Comparison of ENCODE assay signal across 2 cellular contexts in genomic region chr12:113820842-113821241, GRCh38.
TF ChIP-seq lines count a peak whose summit lies in the region.

No MANE protein-coding gene starts in this region.

TF ChIP-seq in GM23338, 12 proteins besides CTCF, POLR2A, EP300 and RAD21:
- TF ChIP-seq ZNF331 (CRISPR knock-in tag; IDR thresholded peaks at IDR 0.05; ENCODE audit: low read depth), result no peak
- no peak for TF ChIP-seq ZNF114 (CRISPR knock-in tag; IDR thresholded peaks at IDR 0.05)
- no peak for TF ChIP-seq NANOG (IDR thresholded peaks at IDR 0.05; ENCODE audit: borderline replicate concordance)
- TF ChIP-seq ETS1 (IDR thresholded peaks at IDR 0.05), result no peak
- TF ChIP-seq, protein P1, sequence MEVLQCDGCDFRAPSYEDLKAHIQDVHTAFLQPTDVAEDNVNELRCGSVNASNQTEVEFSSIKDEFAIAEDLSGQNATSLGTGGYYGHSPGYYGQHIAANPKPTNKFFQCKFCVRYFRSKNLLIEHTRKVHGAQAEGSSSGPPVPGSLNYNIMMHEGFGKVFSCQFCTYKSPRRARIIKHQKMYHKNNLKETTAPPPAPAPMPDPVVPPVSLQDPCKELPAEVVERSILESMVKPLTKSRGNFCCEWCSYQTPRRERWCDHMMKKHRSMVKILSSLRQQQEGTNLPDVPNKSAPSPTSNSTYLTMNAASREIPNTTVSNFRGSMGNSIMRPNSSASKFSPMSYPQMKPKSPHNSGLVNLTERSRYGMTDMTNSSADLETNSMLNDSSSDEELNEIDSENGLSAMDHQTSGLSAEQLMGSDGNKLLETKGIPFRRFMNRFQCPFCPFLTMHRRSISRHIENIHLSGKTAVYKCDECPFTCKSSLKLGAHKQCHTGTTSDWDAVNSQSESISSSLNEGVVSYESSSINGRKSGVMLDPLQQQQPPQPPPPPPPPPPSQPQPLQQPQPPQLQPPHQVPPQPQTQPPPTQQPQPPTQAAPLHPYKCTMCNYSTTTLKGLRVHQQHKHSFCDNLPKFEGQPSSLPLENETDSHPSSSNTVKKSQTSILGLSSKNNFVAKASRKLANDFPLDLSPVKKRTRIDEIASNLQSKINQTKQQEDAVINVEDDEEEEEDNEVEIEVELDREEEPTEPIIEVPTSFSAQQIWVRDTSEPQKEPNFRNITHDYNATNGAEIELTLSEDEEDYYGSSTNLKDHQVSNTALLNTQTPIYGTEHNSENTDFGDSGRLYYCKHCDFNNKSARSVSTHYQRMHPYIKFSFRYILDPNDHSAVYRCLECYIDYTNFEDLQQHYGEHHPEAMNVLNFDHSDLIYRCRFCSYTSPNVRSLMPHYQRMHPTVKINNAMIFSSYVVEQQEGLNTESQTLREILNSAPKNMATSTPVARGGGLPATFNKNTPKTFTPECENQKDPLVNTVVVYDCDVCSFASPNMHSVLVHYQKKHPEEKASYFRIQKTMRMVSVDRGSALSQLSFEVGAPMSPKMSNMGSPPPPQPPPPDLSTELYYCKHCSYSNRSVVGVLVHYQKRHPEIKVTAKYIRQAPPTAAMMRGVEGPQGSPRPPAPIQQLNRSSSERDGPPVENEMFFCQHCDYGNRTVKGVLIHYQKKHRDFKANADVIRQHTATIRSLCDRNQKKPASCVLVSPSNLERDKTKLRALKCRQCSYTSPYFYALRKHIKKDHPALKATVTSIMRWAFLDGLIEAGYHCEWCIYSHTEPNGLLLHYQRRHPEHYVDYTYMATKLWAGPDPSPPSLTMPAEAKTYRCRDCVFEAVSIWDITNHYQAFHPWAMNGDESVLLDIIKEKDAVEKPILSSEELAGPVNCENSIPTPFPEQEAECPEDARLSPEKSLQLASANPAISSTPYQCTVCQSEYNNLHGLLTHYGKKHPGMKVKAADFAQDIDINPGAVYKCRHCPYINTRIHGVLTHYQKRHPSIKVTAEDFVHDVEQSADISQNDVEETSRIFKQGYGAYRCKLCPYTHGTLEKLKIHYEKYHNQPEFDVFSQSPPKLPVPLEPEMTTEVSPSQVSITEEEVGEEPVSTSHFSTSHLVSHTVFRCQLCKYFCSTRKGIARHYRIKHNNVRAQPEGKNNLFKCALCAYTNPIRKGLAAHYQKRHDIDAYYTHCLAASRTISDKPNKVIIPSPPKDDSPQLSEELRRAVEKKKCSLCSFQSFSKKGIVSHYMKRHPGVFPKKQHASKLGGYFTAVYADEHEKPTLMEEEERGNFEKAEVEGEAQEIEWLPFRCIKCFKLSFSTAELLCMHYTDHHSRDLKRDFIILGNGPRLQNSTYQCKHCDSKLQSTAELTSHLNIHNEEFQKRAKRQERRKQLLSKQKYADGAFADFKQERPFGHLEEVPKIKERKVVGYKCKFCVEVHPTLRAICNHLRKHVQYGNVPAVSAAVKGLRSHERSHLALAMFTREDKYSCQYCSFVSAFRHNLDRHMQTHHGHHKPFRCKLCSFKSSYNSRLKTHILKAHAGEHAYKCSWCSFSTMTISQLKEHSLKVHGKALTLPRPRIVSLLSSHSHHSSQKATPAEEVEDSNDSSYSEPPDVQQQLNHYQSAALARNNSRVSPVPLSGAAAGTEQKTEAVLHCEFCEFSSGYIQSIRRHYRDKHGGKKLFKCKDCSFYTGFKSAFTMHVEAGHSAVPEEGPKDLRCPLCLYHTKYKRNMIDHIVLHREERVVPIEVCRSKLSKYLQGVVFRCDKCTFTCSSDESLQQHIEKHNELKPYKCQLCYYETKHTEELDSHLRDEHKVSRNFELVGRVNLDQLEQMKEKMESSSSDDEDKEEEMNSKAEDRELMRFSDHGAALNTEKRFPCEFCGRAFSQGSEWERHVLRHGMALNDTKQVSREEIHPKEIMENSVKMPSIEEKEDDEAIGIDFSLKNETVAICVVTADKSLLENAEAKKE (CRISPR knock-in tag; IDR thresholded peaks at IDR 0.05), result no peak
- no peak for TF ChIP-seq EZH2phosphoT487 (IDR thresholded peaks at IDR 0.05; ENCODE audit: unreplicated experiment)
- TF ChIP-seq STAT1 (IDR thresholded peaks at IDR 0.05; ENCODE audit: unreplicated experiment), result no peak
- TF ChIP-seq, protein P2, sequence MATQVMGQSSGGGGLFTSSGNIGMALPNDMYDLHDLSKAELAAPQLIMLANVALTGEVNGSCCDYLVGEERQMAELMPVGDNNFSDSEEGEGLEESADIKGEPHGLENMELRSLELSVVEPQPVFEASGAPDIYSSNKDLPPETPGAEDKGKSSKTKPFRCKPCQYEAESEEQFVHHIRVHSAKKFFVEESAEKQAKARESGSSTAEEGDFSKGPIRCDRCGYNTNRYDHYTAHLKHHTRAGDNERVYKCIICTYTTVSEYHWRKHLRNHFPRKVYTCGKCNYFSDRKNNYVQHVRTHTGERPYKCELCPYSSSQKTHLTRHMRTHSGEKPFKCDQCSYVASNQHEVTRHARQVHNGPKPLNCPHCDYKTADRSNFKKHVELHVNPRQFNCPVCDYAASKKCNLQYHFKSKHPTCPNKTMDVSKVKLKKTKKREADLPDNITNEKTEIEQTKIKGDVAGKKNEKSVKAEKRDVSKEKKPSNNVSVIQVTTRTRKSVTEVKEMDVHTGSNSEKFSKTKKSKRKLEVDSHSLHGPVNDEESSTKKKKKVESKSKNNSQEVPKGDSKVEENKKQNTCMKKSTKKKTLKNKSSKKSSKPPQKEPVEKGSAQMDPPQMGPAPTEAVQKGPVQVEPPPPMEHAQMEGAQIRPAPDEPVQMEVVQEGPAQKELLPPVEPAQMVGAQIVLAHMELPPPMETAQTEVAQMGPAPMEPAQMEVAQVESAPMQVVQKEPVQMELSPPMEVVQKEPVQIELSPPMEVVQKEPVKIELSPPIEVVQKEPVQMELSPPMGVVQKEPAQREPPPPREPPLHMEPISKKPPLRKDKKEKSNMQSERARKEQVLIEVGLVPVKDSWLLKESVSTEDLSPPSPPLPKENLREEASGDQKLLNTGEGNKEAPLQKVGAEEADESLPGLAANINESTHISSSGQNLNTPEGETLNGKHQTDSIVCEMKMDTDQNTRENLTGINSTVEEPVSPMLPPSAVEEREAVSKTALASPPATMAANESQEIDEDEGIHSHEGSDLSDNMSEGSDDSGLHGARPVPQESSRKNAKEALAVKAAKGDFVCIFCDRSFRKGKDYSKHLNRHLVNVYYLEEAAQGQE (IDR thresholded peaks at IDR 0.05; ENCODE audit: unreplicated experiment), result no peak
- TF ChIP-seq EZH2 (IDR thresholded peaks at IDR 0.05; ENCODE audit: low read depth, unreplicated experiment), result no peak
- no peak for TF ChIP-seq POLR2AphosphoS5 (IDR thresholded peaks at IDR 0.05; ENCODE audit: low read depth)
- no peak for TF ChIP-seq JUNB (IDR thresholded peaks at IDR 0.05; ENCODE audit: unreplicated experiment)
- no peak for TF ChIP-seq CREB1 (CRISPR knock-in tag; IDR thresholded peaks at IDR 0.05; ENCODE audit: low read depth)

TF ChIP-seq in IMR-90, 13 proteins besides CTCF, POLR2A, EP300 and RAD21:
- no peak for TF ChIP-seq FOS (IDR thresholded peaks at IDR 0.05; ENCODE audit: low read depth, low read length)
- TF ChIP-seq MXI1 (IDR thresholded peaks at IDR 0.05; ENCODE audit: borderline replicate concordance, low read depth, low read length), result no peak
- no peak for TF ChIP-seq CHD1 (IDR thresholded peaks at IDR 0.05; ENCODE audit: low read depth, low read length)
- no peak for TF ChIP-seq NFE2L2 (IDR thresholded peaks at IDR 0.05; ENCODE audit: low read depth, low read length)
- TF ChIP-seq SMC3 (IDR thresholded peaks at IDR 0.05; ENCODE audit: low read depth, low read length), result no peak
- no peak for TF ChIP-seq RFX5 (IDR thresholded peaks at IDR 0.05; ENCODE audit: low read depth, low read length)
- TF ChIP-seq, protein P3, sequence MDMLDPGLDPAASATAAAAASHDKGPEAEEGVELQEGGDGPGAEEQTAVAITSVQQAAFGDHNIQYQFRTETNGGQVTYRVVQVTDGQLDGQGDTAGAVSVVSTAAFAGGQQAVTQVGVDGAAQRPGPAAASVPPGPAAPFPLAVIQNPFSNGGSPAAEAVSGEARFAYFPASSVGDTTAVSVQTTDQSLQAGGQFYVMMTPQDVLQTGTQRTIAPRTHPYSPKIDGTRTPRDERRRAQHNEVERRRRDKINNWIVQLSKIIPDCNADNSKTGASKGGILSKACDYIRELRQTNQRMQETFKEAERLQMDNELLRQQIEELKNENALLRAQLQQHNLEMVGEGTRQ (IDR thresholded peaks at IDR 0.05; ENCODE audit: low read depth, low read length), result no peak
- TF ChIP-seq MAZ (IDR thresholded peaks at IDR 0.05; ENCODE audit: borderline replicate concordance, low read depth, low read length), result no peak
- no peak for TF ChIP-seq MAFK (IDR thresholded peaks at IDR 0.05; ENCODE audit: low read depth, low read length)
- TF ChIP-seq CEBPB (IDR thresholded peaks at IDR 0.05; ENCODE audit: low read depth, low read length), result no peak
TF ChIP-seq in IMR-90: peak in this region for 0.
